Comparison of ENCODE assay signal across 16 cellular contexts in genomic region chr3:32961189-32961715, GRCh38. TPM values are rescaled to one million over a fixed set of nuclear protein-coding genes. Genes with fewer than 3 reads are reported as not detected.
A peak's percentile ranks its signal among the peaks of the same experiment; 100 is the strongest.
DNase-seq lines count a peak whose midpoint lies in the region; ATAC-seq, FAIRE-seq and TF ChIP-seq lines count a peak whose summit lies in the region.
"Had no signal": no experiment of that assay in that cellular context is flagged by ENCODE, and none has a peak within 500 bp of the region (broad histone marks: within the 10 kb centered on the region; RNA-seq: fewer than 3 reads in every experiment).

No MANE protein-coding gene starts in this region.

- peaks cover 15% of the 10 kb centered on the region for H3K4me1 ChIP-seq in CD8-positive, alpha-beta memory T cell (ENCODE audit: insufficient read depth, low read length)
- H3K4me1 ChIP-seq in HepG2 (ENCODE audit: insufficient read depth, low read length) (peaks cover 26% of the 10 kb centered on the region), stomach (peaks cover 0 to 8% (median 0%) of the 10 kb centered on the region in 4 donors)
- H3K4me1 ChIP-seq: BLaER1 treated with 17β-estradiol and CSF1 and Interleukin-3, amounts not matched to agents 10 nM and 100 nM; prostate gland had no signal

- peaks cover 22 to 65% (median 62%) of the 10 kb centered on the region in 3 donors for H3K4me1 Mint-ChIP-seq in CD8-positive, alpha-beta memory T cell
- H3K4me1 Mint-ChIP-seq in T-helper 1 cell treated with Interleukin-12 subunit alpha and Interleukin-12 subunit beta and Interleukin-4 antibody, amounts not matched to agents 30 μg/mL and 1 μg/mL, for 36 hours (ENCODE audit: low read depth), result peaks cover 40% of the 10 kb centered on the region

- in situ Hi-C loops in HepG2 (cut with HindIII; ENCODE audit: extremely low pct_ligation_motif_present, low pct_unique_long_range_greater_than_20kb), result loop anchor here (25.0 kb wide), 1 partner anchor 401 kb away; no protein-coding TSS in a partner anchor

- H3K27ac ChIP-seq in CD8-positive, alpha-beta memory T cell (ENCODE audit: low read depth, low read length), result no peak overlapping the region
- H3K27ac ChIP-seq in HepG2 (ENCODE audit: extremely low read length, insufficient read depth, low read length) (no peak overlapping the region), stomach (no peak overlapping the region)
- H3K27ac ChIP-seq: BLaER1 treated with 17β-estradiol and CSF1 and Interleukin-3, amounts not matched to agents 10 nM and 100 nM; prostate gland had no signal

- 14% methylated on average over 5 of the region's 5 CpGs for WGBS in HepG2 (ENCODE audit: low lambda C conversion rate)
- WGBS in stomach, 5 donors, result 47 to 73% (median 62%) methylated on average over 5 of the region's 5 CpGs

- no TSS peak for BruUV-seq in HepG2 (replicated peaks; lab: Mats Ljungman, UMichigan)

- H3K9me3 ChIP-seq in CD8-positive, alpha-beta memory T cell (ENCODE audit: low read length), result no peaks in the 10 kb centered on the region
- peaks cover 13% of the 10 kb centered on the region for H3K9me3 ChIP-seq in HepG2 (ENCODE audit: low read length)
- H3K9me3 ChIP-seq in stomach, result peaks cover 0 to 13% (median 7%) of the 10 kb centered on the region in 4 donors
- H3K9me3 ChIP-seq: prostate gland had no signal

- peaks cover 6 to 15% (median 13%) of the 10 kb centered on the region in 5 donors for H3K9me3 Mint-ChIP-seq in CD8-positive, alpha-beta memory T cell
- H3K9me3 Mint-ChIP-seq in T-helper 1 cell treated with Interleukin-12 subunit alpha and Interleukin-12 subunit beta and Interleukin-4 antibody, amounts not matched to agents 30 μg/mL and 1 μg/mL, for 36 hours, result peaks cover 23% of the 10 kb centered on the region

- intact Hi-C loops in HepG2 (cut with micrococcal nuclease; ENCODE audit: unreplicated experiment) (no loop called here), stomach (cut with DNase I; ENCODE audit: low total_unique reads) (no loop called here)

- peak overlapping the region; percentile 46 for H3K4me2 ChIP-seq in HepG2 (ENCODE audit: low read depth, low read length)
- H3K4me2 ChIP-seq: BLaER1 treated with 17β-estradiol and CSF1 and Interleukin-3, amounts not matched to agents 10 nM and 100 nM had no signal

- no peaks in the 10 kb centered on the region for H4K20me1 ChIP-seq in HepG2 (ENCODE audit: insufficient read depth, low read length)
- H4K20me1 ChIP-seq: BLaER1 treated with 17β-estradiol and CSF1 and Interleukin-3, amounts not matched to agents 10 nM and 100 nM had no signal

- DNase-seq in CD8-positive, alpha-beta memory T cell, result peak in 2 of 5 donors; percentile 23 to 34
- peak; percentile 15 for DNase-seq in activated effector memory CD4-positive, alpha-beta T cell treated with Interleukin-2 at 50 U/mL for 16 hours
- DNase-seq in HepG2 (ENCODE audit: low spot score) (no peak), dermis blood vessel endothelial cell (no peak), stomach (no peak), NCI-H446 treated with DMSO at 0.1 percent for 48 hours (lab: John Stamatoyannopoulos, UW) (no peak)
- DNase-seq: endodermal cell, GOT3, KG1, NCI-H1436 had no signal

- peak overlapping the region; percentile 17 to 91 (median 64) for H3K27ac Mint-ChIP-seq in CD8-positive, alpha-beta memory T cell
- H3K27ac Mint-ChIP-seq in T-helper 1 cell treated with Interleukin-12 subunit alpha and Interleukin-12 subunit beta and Interleukin-4 antibody, amounts not matched to agents 30 μg/mL and 1 μg/mL, for 36 hours, result peak overlapping the region; percentile 66
- H3K27ac Mint-ChIP-seq: endodermal cell had no signal

- ATAC-seq in HepG2, result peak; percentile 70
- ATAC-seq: Panc1 had no signal

- no peak for TF ChIP-seq EP300 in HepG2 (IDR thresholded peaks at IDR 0.05; ENCODE audit: low read depth in 2 of 2, low read length in 2 of 2)
- TF ChIP-seq EP300 in HepG2 (CRISPR knock-in tag; IDR thresholded peaks at IDR 0.05; ENCODE audit: borderline replicate concordance), result no peak
- no peak for TF ChIP-seq EP300 in stomach (IDR thresholded peaks at IDR 0.05)

- H3K36me3 ChIP-seq in CD8-positive, alpha-beta memory T cell (ENCODE audit: insufficient read depth, low read length), result no peaks in the 10 kb centered on the region
- H3K36me3 ChIP-seq in HepG2 (replicated peaks in 1 of 2; ENCODE audit: control insufficient read depth in 1 of 2, insufficient read depth in 2 of 2, low read length in 2 of 2) (no peaks in the 10 kb centered on the region), stomach (no peaks in the 10 kb centered on the region)
- H3K36me3 ChIP-seq: prostate gland had no signal

- no peaks in the 10 kb centered on the region for H3K27me3 ChIP-seq in CD8-positive, alpha-beta memory T cell (ENCODE audit: insufficient read depth, low read length, poor library complexity, severe bottlenecking)
- H3K27me3 ChIP-seq in HepG2 (ENCODE audit: control insufficient read depth in 1 of 2, insufficient read depth in 2 of 2, low read length in 2 of 2), result no peaks in the 10 kb centered on the region
- H3K27me3 ChIP-seq in stomach, result no peaks in the 10 kb centered on the region
- H3K27me3 ChIP-seq: BLaER1 treated with 17β-estradiol and CSF1 and Interleukin-3, amounts not matched to agents 10 nM and 100 nM had no signal

- H3K4me3 Mint-ChIP-seq in CD8-positive, alpha-beta memory T cell, result peak overlapping the region in 4 of 7 donors; percentile 0 to 50 (median 8)
- peak overlapping the region; percentile 43 for H3K4me3 Mint-ChIP-seq in T-helper 1 cell treated with Interleukin-12 subunit alpha and Interleukin-12 subunit beta and Interleukin-4 antibody, amounts not matched to agents 30 μg/mL and 1 μg/mL, for 36 hours
- H3K4me3 Mint-ChIP-seq: endodermal cell had no signal

- TF ChIP-seq POLR2A in HepG2 (IDR thresholded peaks at IDR 0.05; ENCODE audit: insufficient read depth in 1 of 2, low read depth in 2 of 2, low read length in 2 of 2), result no peak
- TF ChIP-seq POLR2A in stomach (IDR thresholded peaks at IDR 0.05), result no peak

- no peak for FAIRE-seq in HepG2 (lab: Jason Lieb, UNC)
- FAIRE-seq: frontal cortex had no signal

- TF ChIP-seq CTCF in HepG2 (CRISPR knock-in tag; IDR thresholded peaks at IDR 0.05) (no peak), stomach (IDR thresholded peaks at IDR 0.05) (no peak)

- peaks cover 9 to 19% (median 14%) of the 10 kb centered on the region in 3 donors for H3K36me3 Mint-ChIP-seq in CD8-positive, alpha-beta memory T cell
- H3K36me3 Mint-ChIP-seq in T-helper 1 cell treated with Interleukin-12 subunit alpha and Interleukin-12 subunit beta and Interleukin-4 antibody, amounts not matched to agents 30 μg/mL and 1 μg/mL, for 36 hours (ENCODE audit: low read depth), result peaks cover 20% of the 10 kb centered on the region

- peak overlapping the region; percentile 17 for H2AFZ ChIP-seq in HepG2 (ENCODE audit: low read length)

- CTCF ChIA-PET in CD8-positive, alpha-beta memory T cell (lab: Charles Lee), result interaction anchor here (1.0 to 1.3 kb wide), 2 partner anchors 74 to 170 kb away, joined by 3 read pairs; no protein-coding TSS in a partner anchor
- CTCF ChIA-PET in HepG2 (lab: Yijun Ruan, JAX; ENCODE audit: low intra/inter-chr PET ratio, low total read pairs), result no interaction called here

- no peaks in the 10 kb centered on the region for H3K27me3 Mint-ChIP-seq in CD8-positive, alpha-beta memory T cell
- no peaks in the 10 kb centered on the region for H3K27me3 Mint-ChIP-seq in T-helper 1 cell treated with Interleukin-12 subunit alpha and Interleukin-12 subunit beta and Interleukin-4 antibody, amounts not matched to agents 30 μg/mL and 1 μg/mL, for 36 hours (ENCODE audit: low read depth)

- no peak overlapping the region for H3K4me3 ChIP-seq in CD8-positive, alpha-beta memory T cell (ENCODE audit: low read length)
- no peak overlapping the region for H3K4me3 ChIP-seq in HepG2 (replicated peaks in 1 of 3; ENCODE audit: insufficient read depth in 1 of 3, low read depth in 2 of 3, low read length in 3 of 3)
- no peak overlapping the region for H3K4me3 ChIP-seq in stomach
- H3K4me3 ChIP-seq: BLaER1 treated with 17β-estradiol and CSF1 and Interleukin-3, amounts not matched to agents 10 nM and 100 nM; prostate gland had no signal

- POLR2A ChIA-PET in CD8-positive, alpha-beta memory T cell (lab: Charles Lee), result interaction anchor here (0.8 kb wide), 1 partner anchor 19 kb away, joined by 3 read pairs; no protein-coding TSS in a partner anchor
- POLR2A ChIA-PET in HepG2 (lab: Yijun Ruan, JAX), result no interaction called here

- no peaks in the 10 kb centered on the region for H3K79me2 ChIP-seq in HepG2 (ENCODE audit: insufficient read depth, low read length)

- no peak for TF ChIP-seq RAD21 in HepG2 (CRISPR knock-in tag; IDR thresholded peaks at IDR 0.05)

- H3K9ac ChIP-seq in HepG2 (ENCODE audit: insufficient read depth, low read depth, low read length), result no peak overlapping the region
- H3K9ac ChIP-seq: BLaER1 treated with 17β-estradiol and CSF1 and Interleukin-3, amounts not matched to agents 10 nM and 100 nM had no signal

RNA-seq across cellular contexts. Expression of gene CCR4, which starts 9.8 kb away (rescaled TPM):
- total RNA-seq in CD8-positive, alpha-beta memory T cell, result 100 to 1,000 TPM; 113 TPM
- polyA plus RNA-seq in CD8-positive, alpha-beta memory T cell, result 10.0 TPM
- total RNA-seq in HepG2 (2016; rRNA removed; fragmentation: Illumina TruSeq; extraction: Trizol), result 0.04 and 0.06 TPM in 2 replicates
- total RNA-seq in HepG2 (2016; cell fraction: cytosol; rRNA removed; fragmentation: Illumina TruSeq; extraction: Trizol; ENCODE audit: low read depth), result not detected in 2 replicates
- 0.06 and 0.11 TPM in 2 replicates for total RNA-seq in HepG2 (2016; cell fraction: insoluble cytoplasmic fraction; rRNA removed; fragmentation: Illumina TruSeq; extraction: Trizol)
- total RNA-seq in HepG2 (2016; cell fraction: membrane; rRNA removed; fragmentation: Illumina TruSeq; extraction: Trizol), result not detected in 2 replicates
- total RNA-seq in HepG2 (2016; cell fraction: nucleus; rRNA removed; fragmentation: Illumina TruSeq; extraction: Trizol), result 0.16 TPM in 1 of 2 replicates, not detected in the other
- 0.05 TPM in 2 replicates for polyA plus RNA-seq in HepG2 (2011; rRNA removed)
- polyA plus RNA-seq in HepG2 (2011; cell fraction: cytosol; rRNA removed), result 0.01 TPM in 1 of 2 replicates, not detected in the other
- 0.05 and 0.06 TPM in 2 replicates for polyA plus RNA-seq in HepG2 (2011; cell fraction: nucleus; rRNA removed)
- not detected in 2 replicates for polyA plus RNA-seq in HepG2 (2012)
- polyA plus RNA-seq in HepG2 (2016; cell fraction: cytosol; fragmentation: Illumina TruSeq; extraction: Trizol; ENCODE audit: low read depth), result not detected in 2 replicates
- polyA plus RNA-seq in HepG2 (2016; cell fraction: insoluble cytoplasmic fraction; fragmentation: Illumina TruSeq; extraction: Trizol; ENCODE audit: low read depth), result not detected in 2 replicates
- not detected in 2 replicates for polyA plus RNA-seq in HepG2 (2016; cell fraction: membrane; fragmentation: Illumina TruSeq; extraction: Trizol; ENCODE audit: low read depth)
- polyA plus RNA-seq in HepG2 (2016; cell fraction: nucleus; fragmentation: Illumina TruSeq; extraction: Trizol; ENCODE audit: insufficient read depth, low read depth), result 0.24 and 0.29 TPM in 2 replicates
- polyA minus RNA-seq in HepG2 (2011; rRNA and poly(A)+ RNA removed; ENCODE audit: low replicate concordance), result 0.05 and 0.16 TPM in 2 replicates
- not detected in 2 replicates for polyA minus RNA-seq in HepG2 (2011; cell fraction: cytosol; rRNA and poly(A)+ RNA removed)
- 0.37 TPM in 1 of 2 replicates, not detected in the other for polyA minus RNA-seq in HepG2 (2011; cell fraction: nucleus; rRNA and poly(A)+ RNA removed)
- under 0.01 and 0.05 TPM in 2 replicates for total RNA-seq in dermis blood vessel endothelial cell
- 1 to 10 TPM in 1 of 5 donors, under 1 TPM in 1, not detected in 3; 0.58 to 1.1 TPM for total RNA-seq in stomach
- under 1 TPM in 2 of 3 donors, not detected in 1; 0.15 TPM for polyA plus RNA-seq in stomach
- total RNA-seq: NCI-H460 had no signal

Comparison
In these comparisons a context has a peak if more than half of its experiments do, and no peak if none do; other contexts are left out.
1. RNA of gene CCR4, which starts 9.8 kb away (total RNA-seq): 113 TPM in CD8-positive, alpha-beta memory T cell; 0.04 to 0.16 TPM in HepG2, under 0.01 to 0.05 TPM in dermis blood vessel endothelial cell and 0.58 to 1.1 TPM in stomach; every median in the first group is over 10 times any median in the second.